ENCODE assay signal across 10 cellular contexts in genomic region chr18:58896268-58896667, GRCh38. TPM values are rescaled to one million over a fixed set of nuclear protein-coding genes. Genes with fewer than 3 reads are reported as not detected.
DNase-seq lines count a peak whose midpoint lies in the region; ATAC-seq and TF ChIP-seq lines count a peak whose summit lies in the region.
"Had no signal": no experiment of that assay in that cellular context is flagged by ENCODE, and none has a peak within 500 bp of the region (broad histone marks: within the 10 kb centered on the region; RNA-seq: fewer than 3 reads in every experiment).

No MANE protein-coding gene starts in this region.

- DNase-seq in activated B cell treated with CpG ODN at 0.5 μM for 24 hours (no peak), SKM-1 (lab: John Stamatoyannopoulos, UW; ENCODE audit: unreplicated experiment) (no peak), AML-193 (lab: John Stamatoyannopoulos, UW) (no peak), retina (no peak), hippocampal formation (lab: John Stamatoyannopoulos, UW) (no peak)
- DNase-seq: adrenal gland, heart right ventricle had no signal

- peaks cover 19% of the 10 kb centered on the region for H3K4me1 ChIP-seq in BLaER1

- peak overlapping the region; percentile 52 for H3K4me2 ChIP-seq in BLaER1

- H3K9me3 Mint-ChIP-seq in activated B cell treated with CpG ODN at 0.5 μM for 24 hours = peaks cover 3% of the 10 kb centered on the region

- no peaks in the 10 kb centered on the region for H3K36me3 ChIP-seq in BLaER1
- H3K36me3 ChIP-seq: adrenal gland had no signal

- POLR2A ChIA-PET in activated B cell treated with CpG ODN at 0.5 μM for 24 hours (lab: Charles Lee) = interaction anchor here (1.1 to 2.8 kb wide), 9 partner anchors 10 to 104 kb away, joined by 3 to 13 read pairs (median 7); partner anchors contain the start of gene ZNF532

- ATAC-seq in GM19328 (IDR thresholded peaks at IDR 0.05; ENCODE audit: unreplicated experiment) (peak; percentile 86), HG03064 (IDR thresholded peaks at IDR 0.05; ENCODE audit: low read depth, unreplicated experiment) (peak; percentile 67), activated B cell treated with CpG ODN at 0.5 μM for 24 hours (ENCODE audit: low read depth) (peak; percentile 92)
- ATAC-seq: heart right ventricle had no signal

- H3K4me3 ChIP-seq in BLaER1 = no peak overlapping the region
- H3K4me3 ChIP-seq: adrenal gland, heart right ventricle had no signal

- H3K4me3 Mint-ChIP-seq in activated B cell treated with CpG ODN at 0.5 μM for 24 hours = peak overlapping the region; percentile 80

- peak overlapping the region; percentile 81 for H3K27ac Mint-ChIP-seq in activated B cell treated with CpG ODN at 0.5 μM for 24 hours

- no peak overlapping the region for H3K27ac ChIP-seq in BLaER1
- H3K27ac ChIP-seq: adrenal gland had no signal

- intact Hi-C loops in activated B cell treated with CpG ODN at 0.5 μM for 24 hours (cut with micrococcal nuclease) = loop anchor here (1.0 to 5.0 kb wide), 8 partner anchors 9 to 161 kb away; partner anchors contain the start of gene ZNF532

- CTCF ChIA-PET in activated B cell treated with CpG ODN at 0.5 μM for 24 hours (lab: Charles Lee) = interaction anchor here (1.0 to 1.6 kb wide), 2 partner anchors 114 to 120 kb away, joined by 3 read pairs; no protein-coding TSS in a partner anchor

- H3K27me3 ChIP-seq in BLaER1 = peaks cover 39% of the 10 kb centered on the region
- H3K27me3 ChIP-seq: adrenal gland, heart right ventricle had no signal

- no peaks in the 10 kb centered on the region for H3K27me3 Mint-ChIP-seq in activated B cell treated with CpG ODN at 0.5 μM for 24 hours

- H3K36me3 Mint-ChIP-seq in activated B cell treated with CpG ODN at 0.5 μM for 24 hours (ENCODE audit: low read depth) = peaks cover 32% of the 10 kb centered on the region

- H3K9me3 ChIP-seq in BLaER1 = no peaks in the 10 kb centered on the region
- H3K9me3 ChIP-seq: adrenal gland, heart right ventricle had no signal

- 0 out of 2 replicates have a peak, but pooled peaks cover 5% of the 10 kb centered on the region for H4K20me1 ChIP-seq in BLaER1

- H3K9ac ChIP-seq in BLaER1 = no peak overlapping the region

- TF ChIP-seq CTCF in activated B cell treated with CpG ODN at 0.5 μM for 24 hours (IDR thresholded peaks at IDR 0.05) = no peak

- H3K4me1 Mint-ChIP-seq in activated B cell treated with CpG ODN at 0.5 μM for 24 hours = peaks cover 82% of the 10 kb centered on the region

RNA-seq across cellular contexts. Expression of gene ZNF532, which starts 31.6 kb away (rescaled TPM):
- total RNA-seq in activated B cell treated with CpG ODN at 0.5 μM for 24 hours = 87.4 and 106 TPM in 2 replicates
